ENCODE assay signal across 29 cellular contexts in genomic region chr4:24440765-24441164, GRCh38.
"Had no signal": no experiment of that assay in that cellular context is flagged by ENCODE, and none has a peak within 500 bp of the region (broad histone marks: within the 10 kb centered on the region; RNA-seq: fewer than 3 reads in every experiment).

No MANE protein-coding gene starts in this region.

- H2AFZ ChIP-seq: hepatocyte had no signal

- H3K4me2 ChIP-seq: hepatocyte had no signal

- FAIRE-seq: colon, endometrium, endothelial cell of umbilical vein, frontal cortex had no signal

- ATAC-seq: effector memory CD8-positive, alpha-beta T cell; esophagus mucosa; foreskin keratinocyte; gastrocnemius medialis; gastroesophageal sphincter; heart left ventricle; heart right ventricle had no signal

- H3K27me3 ChIP-seq: colonic mucosa, dorsolateral prefrontal cortex, esophagus muscularis mucosa, esophagus squamous epithelium, gastrocnemius medialis, gastroesophageal sphincter, heart left ventricle, heart right ventricle had no signal

- DNase-seq: colonic mucosa; cortex of kidney; dermis blood vessel endothelial cell; dorsolateral prefrontal cortex; effector CD4-positive, alpha-beta T cell; effector CD8-positive, alpha-beta T cell; effector memory CD4-positive, alpha-beta T cell; effector memory CD8-positive, alpha-beta T cell; endodermal cell; erythroblast; esophagus squamous epithelium; foreskin fibroblast; foreskin keratinocyte; foreskin melanocyte; gastrocnemius medialis; head of caudate nucleus; heart left ventricle; heart right ventricle had no signal

- H3K4me1 ChIP-seq: colonic mucosa, esophagus squamous epithelium, foreskin keratinocyte, gastrocnemius medialis, gastroesophageal sphincter, heart left ventricle, heart right ventricle had no signal

- H3K79me2 ChIP-seq: hepatocyte had no signal

- H3K9me3 ChIP-seq: colonic mucosa, esophagus muscularis mucosa, esophagus squamous epithelium, gastrocnemius medialis, gastroesophageal sphincter, heart left ventricle, heart right ventricle had no signal

- H3K36me3 ChIP-seq: colonic mucosa, esophagus muscularis mucosa, esophagus squamous epithelium, gastrocnemius medialis, gastroesophageal sphincter, heart left ventricle, heart right ventricle had no signal

- H3K4me3 Mint-ChIP-seq: dendritic cell treated with granulocyte-macrophage colony-stimulating factor and Interleukin-4, amounts not matched to agents 40 ng/mL and 50 ng/mL, for 4 days; effector memory CD8-positive, alpha-beta T cell; endodermal cell had no signal

- H3K4me3 ChIP-seq: colonic mucosa, coronary artery, dorsolateral prefrontal cortex, esophagus muscularis mucosa, esophagus squamous epithelium, gastrocnemius medialis, gastroesophageal sphincter, heart left ventricle, heart right ventricle, hepatocyte had no signal

- H3K27ac Mint-ChIP-seq: dendritic cell treated with granulocyte-macrophage colony-stimulating factor and Interleukin-4, amounts not matched to agents 40 ng/mL and 50 ng/mL, for 4 days; effector memory CD8-positive, alpha-beta T cell; endodermal cell had no signal

- H3K27ac ChIP-seq: colonic mucosa, coronary artery, dorsolateral prefrontal cortex, epithelial cell of prostate, esophagus muscularis mucosa, esophagus squamous epithelium, foreskin keratinocyte, gastrocnemius medialis, gastroesophageal sphincter, heart left ventricle, heart right ventricle, hepatocyte had no signal

- H3K9me3 Mint-ChIP-seq: dendritic cell treated with granulocyte-macrophage colony-stimulating factor and Interleukin-4, amounts not matched to agents 40 ng/mL and 50 ng/mL, for 4 days; effector memory CD8-positive, alpha-beta T cell; endodermal cell had no signal
